Comparison of ENCODE assay signal across 22 cellular contexts in genomic region chr2:19353721-19354050, GRCh38. TPM values are rescaled to one million over a fixed set of nuclear protein-coding genes. Genes with fewer than 3 reads are reported as not detected.
"Had no signal": no experiment of that assay in that cellular context is flagged by ENCODE, and none has a peak within 500 bp of the region (broad histone marks: within the 10 kb centered on the region; RNA-seq: fewer than 3 reads in every experiment).

No MANE protein-coding gene starts in this region.

- H3K27ac ChIP-seq: epithelial cell of prostate, gastrocnemius medialis, heart right ventricle, SK-N-MC, tibial nerve, vagina had no signal

- H3K36me3 Mint-ChIP-seq: memory B cell, T-cell had no signal

- H3K4me3 ChIP-seq: gastrocnemius medialis, heart right ventricle, mucosa of descending colon, SK-N-MC, tibial nerve, vagina had no signal

- H3K27ac Mint-ChIP-seq: activated CD4-positive, alpha-beta T cell treated with anti-CD3 and anti-CD28 coated beads, Interleukin-2, amount 10 ng/mL, durations not matched to agents 7 days and 5 days; activated CD8-positive, alpha-beta T cell treated with anti-CD3 and anti-CD28 coated beads, Interleukin-2, amount 10 ng/mL, durations not matched to agents 7 days and 5 days; activated naive CD4-positive, alpha-beta T cell treated with anti-CD3 and anti-CD28 coated beads, Interleukin-2, amount 10 ng/mL, durations not matched to agents 7 days and 5 days; activated naive CD8-positive, alpha-beta T cell treated with anti-CD3 and anti-CD28 coated beads, Interleukin-2, amount 50 U/mL, for 24 hours; activated T-cell treated with anti-CD3 and anti-CD28 coated beads, Interleukin-2, amount 50 U/mL, for 24 hours; endodermal cell; memory B cell; T-cell had no signal

- DNase-seq: activated CD4-positive, alpha-beta T cell treated with anti-CD3 and anti-CD28 coated beads, Interleukin-2, amount 10 ng/mL, durations not matched to agents 7 days and 5 days; activated CD8-positive, alpha-beta T cell treated with anti-CD3 and anti-CD28 coated beads, Interleukin-2, amount 10 ng/mL, durations not matched to agents 7 days and 5 days; activated naive CD4-positive, alpha-beta T cell treated with anti-CD3 and anti-CD28 coated beads, Interleukin-2, amount 10 ng/mL, durations not matched to agents 7 days and 5 days; activated naive CD8-positive, alpha-beta T cell treated with anti-CD3 and anti-CD28 coated beads, Interleukin-2, amount 50 U/mL, for 24 hours; activated T-cell treated with anti-CD3 and anti-CD28 coated beads, Interleukin-2, amount 50 U/mL, for 24 hours; gastrocnemius medialis; heart right ventricle; left ventricle myocardium superior; mucosa of descending colon; naive B cell; stimulated activated CD8-positive, alpha-beta memory T cell treated with anti-CD3 and anti-CD28 coated beads, Interleukin-4, amount 100 ng/mL, for 48 hours; stimulated activated naive CD4-positive, alpha-beta T cell; T-cell; T-helper 9 cell had no signal

- H3K27me3 ChIP-seq: vagina had no signal

- H3K9me3 Mint-ChIP-seq: activated naive CD4-positive, alpha-beta T cell treated with anti-CD3 and anti-CD28 coated beads, Interleukin-2, amount 10 ng/mL, durations not matched to agents 7 days and 5 days; activated naive CD8-positive, alpha-beta T cell treated with anti-CD3 and anti-CD28 coated beads, Interleukin-2, amount 50 U/mL, for 24 hours; activated T-cell treated with anti-CD3 and anti-CD28 coated beads, Interleukin-2, amount 50 U/mL, for 24 hours; endodermal cell; memory B cell; T-cell had no signal

- H3K4me3 Mint-ChIP-seq: activated CD4-positive, alpha-beta T cell treated with anti-CD3 and anti-CD28 coated beads, Interleukin-2, amount 10 ng/mL, durations not matched to agents 7 days and 5 days; activated CD8-positive, alpha-beta T cell treated with anti-CD3 and anti-CD28 coated beads, Interleukin-2, amount 10 ng/mL, durations not matched to agents 7 days and 5 days; activated naive CD4-positive, alpha-beta T cell treated with anti-CD3 and anti-CD28 coated beads, Interleukin-2, amount 10 ng/mL, durations not matched to agents 7 days and 5 days; activated naive CD8-positive, alpha-beta T cell treated with anti-CD3 and anti-CD28 coated beads, Interleukin-2, amount 50 U/mL, for 24 hours; activated T-cell treated with anti-CD3 and anti-CD28 coated beads, Interleukin-2, amount 50 U/mL, for 24 hours; endodermal cell; memory B cell had no signal

- ATAC-seq: activated CD4-positive, CD25-positive, alpha-beta regulatory T cell treated with anti-CD3 and anti-CD28 coated beads, Interleukin-2, amount 50 U/mL, for 24 hours; activated CD8-positive, alpha-beta T cell treated with anti-CD3 and anti-CD28 coated beads, Interleukin-2, amount 10 ng/mL, durations not matched to agents 7 days and 5 days; activated naive CD8-positive, alpha-beta T cell treated with anti-CD3 and anti-CD28 coated beads, Interleukin-2, amount 50 U/mL, for 24 hours; gastrocnemius medialis; heart right ventricle; left ventricle myocardium superior; mucosa of descending colon; sciatic nerve; T-cell had no signal

- H3K9me3 ChIP-seq: gastrocnemius medialis, heart right ventricle, mucosa of descending colon, tibial nerve, vagina had no signal

- H3K36me3 ChIP-seq: gastrocnemius medialis, tibial nerve had no signal

RNA-seq across cellular contexts. Expression of gene OSR1, which starts 4.7 kb away (rescaled TPM):
- total RNA-seq: activated CD4-positive, alpha-beta T cell treated with anti-CD3 and anti-CD28 coated beads, Interleukin-2, amount 10 ng/mL, durations not matched to agents 7 days and 5 days; activated CD8-positive, alpha-beta T cell treated with anti-CD3 and anti-CD28 coated beads, Interleukin-2, amount 10 ng/mL, durations not matched to agents 7 days and 5 days; endodermal cell; T-cell had no signal
